ENCODE assay signal across 8 cellular contexts in genomic region chr10:6704891-6705290, GRCh38.
"Had no signal": no experiment of that assay in that cellular context is flagged by ENCODE, and none has a peak within 500 bp of the region (broad histone marks: within the 10 kb centered on the region; RNA-seq: fewer than 3 reads in every experiment).

No MANE protein-coding gene starts in this region.

- H3K9me3 ChIP-seq: HAP-1 had no signal

- H2AFZ ChIP-seq: GM23338 had no signal

- DNase-seq: H7, HFFc6, IMR-90, KG1 had no signal

- H3K27ac Mint-ChIP-seq: GM23338, HFFc6 had no signal

- H3K4me3 ChIP-seq: GM23338, HAP-1, K562 had no signal

- H3K4me1 ChIP-seq: HAP-1 had no signal

- ATAC-seq: GM23338, HCT116, K562 had no signal

- H3K9me3 Mint-ChIP-seq: GM23338, HFFc6 had no signal

- H3K36me3 ChIP-seq: HAP-1 had no signal

- H3K4me3 Mint-ChIP-seq: GM23338, HFFc6 had no signal

- H3K4me2 ChIP-seq: GM23338 had no signal
